Comparison of ENCODE assay signal across 1 cellular context in the genomic region with DNA sequence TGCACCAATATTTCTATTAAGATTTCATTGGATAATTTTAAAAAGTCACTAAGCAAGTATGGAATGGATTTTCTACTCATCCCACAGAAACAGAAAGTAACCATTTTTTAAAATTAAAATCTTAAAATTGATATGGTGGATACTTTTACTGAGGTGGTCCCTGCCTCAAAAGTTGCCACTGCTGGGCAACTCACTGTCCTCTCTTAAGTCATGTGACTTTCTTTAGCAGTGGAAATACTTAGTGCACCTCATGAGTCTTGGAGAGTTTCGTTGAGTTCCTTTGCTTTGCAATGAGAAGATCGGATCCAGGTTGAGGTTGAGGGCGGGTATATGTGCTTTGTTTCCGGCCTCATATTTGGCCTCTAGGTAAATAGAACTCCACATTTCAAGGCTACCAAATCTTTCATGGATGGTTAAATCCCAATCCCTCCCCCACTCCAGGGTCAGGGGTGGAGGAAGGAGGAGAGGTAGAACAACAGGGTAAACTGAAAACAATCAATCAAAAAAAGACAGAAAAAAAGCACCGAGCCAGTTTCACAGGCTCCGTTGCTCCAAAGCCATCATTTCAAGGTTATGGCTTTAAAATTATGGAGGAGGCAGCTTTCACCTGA.
A peak's percentile ranks its signal among the peaks of the same experiment; 100 is the strongest.
TF ChIP-seq lines count a peak whose summit lies in the region.

No MANE protein-coding gene starts in this region.

TF ChIP-seq in HepG2, 621 proteins besides CTCF, POLR2A, EP300 and RAD21 (continues in another document):
- TF ChIP-seq NFKBIZ (CRISPR knock-in tag; IDR thresholded peaks at IDR 0.05), result peak; percentile 49; the same call in 1 of the 2 replicates
- TF ChIP-seq, protein P1, sequence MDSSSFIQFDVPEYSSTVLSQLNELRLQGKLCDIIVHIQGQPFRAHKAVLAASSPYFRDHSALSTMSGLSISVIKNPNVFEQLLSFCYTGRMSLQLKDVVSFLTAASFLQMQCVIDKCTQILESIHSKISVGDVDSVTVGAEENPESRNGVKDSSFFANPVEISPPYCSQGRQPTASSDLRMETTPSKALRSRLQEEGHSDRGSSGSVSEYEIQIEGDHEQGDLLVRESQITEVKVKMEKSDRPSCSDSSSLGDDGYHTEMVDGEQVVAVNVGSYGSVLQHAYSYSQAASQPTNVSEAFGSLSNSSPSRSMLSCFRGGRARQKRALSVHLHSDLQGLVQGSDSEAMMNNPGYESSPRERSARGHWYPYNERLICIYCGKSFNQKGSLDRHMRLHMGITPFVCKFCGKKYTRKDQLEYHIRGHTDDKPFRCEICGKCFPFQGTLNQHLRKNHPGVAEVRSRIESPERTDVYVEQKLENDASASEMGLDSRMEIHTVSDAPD (CRISPR knock-in tag; IDR thresholded peaks at IDR 0.05), result 0 out of 2 replicates have a peak, but pooled peaks have one; percentile 31
- TF ChIP-seq, protein P2, sequence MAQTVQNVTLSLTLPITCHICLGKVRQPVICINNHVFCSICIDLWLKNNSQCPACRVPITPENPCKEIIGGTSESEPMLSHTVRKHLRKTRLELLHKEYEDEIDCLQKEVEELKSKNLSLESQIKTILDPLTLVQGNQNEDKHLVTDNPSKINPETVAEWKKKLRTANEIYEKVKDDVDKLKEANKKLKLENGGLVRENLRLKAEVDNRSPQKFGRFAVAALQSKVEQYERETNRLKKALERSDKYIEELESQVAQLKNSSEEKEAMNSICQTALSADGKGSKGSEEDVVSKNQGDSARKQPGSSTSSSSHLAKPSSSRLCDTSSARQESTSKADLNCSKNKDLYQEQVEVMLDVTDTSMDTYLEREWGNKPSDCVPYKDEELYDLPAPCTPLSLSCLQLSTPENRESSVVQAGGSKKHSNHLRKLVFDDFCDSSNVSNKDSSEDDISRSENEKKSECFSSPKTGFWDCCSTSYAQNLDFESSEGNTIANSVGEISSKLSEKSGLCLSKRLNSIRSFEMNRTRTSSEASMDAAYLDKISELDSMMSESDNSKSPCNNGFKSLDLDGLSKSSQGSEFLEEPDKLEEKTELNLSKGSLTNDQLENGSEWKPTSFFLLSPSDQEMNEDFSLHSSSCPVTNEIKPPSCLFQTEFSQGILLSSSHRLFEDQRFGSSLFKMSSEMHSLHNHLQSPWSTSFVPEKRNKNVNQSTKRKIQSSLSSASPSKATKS (CRISPR knock-in tag; IDR thresholded peaks at IDR 0.05), result no peak
- no peak for TF ChIP-seq MED13 (CRISPR knock-in tag; IDR thresholded peaks at IDR 0.05)
- TF ChIP-seq ZNF792 (CRISPR knock-in tag; IDR thresholded peaks at IDR 0.05), result 0 out of 2 replicates have a peak, but pooled peaks have one; percentile 48
- TF ChIP-seq, protein P3, sequence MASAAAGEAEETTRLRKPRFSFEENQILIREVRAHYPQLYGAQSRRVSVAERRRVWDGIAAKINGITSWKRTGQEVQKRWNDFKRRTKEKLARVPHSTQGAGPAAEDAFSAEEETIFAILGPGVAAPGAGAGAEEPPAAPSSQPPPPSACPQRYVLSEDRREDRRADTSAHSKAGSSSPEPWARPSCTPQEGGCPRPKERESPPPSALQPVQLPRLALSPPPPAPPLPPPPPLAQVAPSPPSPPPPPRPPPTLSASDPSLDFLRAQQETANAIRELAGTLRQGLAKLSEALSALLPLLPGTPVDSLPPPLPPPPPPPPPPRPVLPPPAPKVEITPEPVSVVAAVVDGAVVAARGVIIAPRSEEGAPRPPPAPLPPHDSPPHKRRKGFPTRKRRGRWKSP (CRISPR knock-in tag; IDR thresholded peaks at IDR 0.05), result peak; percentile 36; the same call in 1 of the 2 replicates
- peak; percentile 27; the same call in 1 of the 2 replicates for TF ChIP-seq ERF (CRISPR knock-in tag; IDR thresholded peaks at IDR 0.05)
- TF ChIP-seq, protein P4, sequence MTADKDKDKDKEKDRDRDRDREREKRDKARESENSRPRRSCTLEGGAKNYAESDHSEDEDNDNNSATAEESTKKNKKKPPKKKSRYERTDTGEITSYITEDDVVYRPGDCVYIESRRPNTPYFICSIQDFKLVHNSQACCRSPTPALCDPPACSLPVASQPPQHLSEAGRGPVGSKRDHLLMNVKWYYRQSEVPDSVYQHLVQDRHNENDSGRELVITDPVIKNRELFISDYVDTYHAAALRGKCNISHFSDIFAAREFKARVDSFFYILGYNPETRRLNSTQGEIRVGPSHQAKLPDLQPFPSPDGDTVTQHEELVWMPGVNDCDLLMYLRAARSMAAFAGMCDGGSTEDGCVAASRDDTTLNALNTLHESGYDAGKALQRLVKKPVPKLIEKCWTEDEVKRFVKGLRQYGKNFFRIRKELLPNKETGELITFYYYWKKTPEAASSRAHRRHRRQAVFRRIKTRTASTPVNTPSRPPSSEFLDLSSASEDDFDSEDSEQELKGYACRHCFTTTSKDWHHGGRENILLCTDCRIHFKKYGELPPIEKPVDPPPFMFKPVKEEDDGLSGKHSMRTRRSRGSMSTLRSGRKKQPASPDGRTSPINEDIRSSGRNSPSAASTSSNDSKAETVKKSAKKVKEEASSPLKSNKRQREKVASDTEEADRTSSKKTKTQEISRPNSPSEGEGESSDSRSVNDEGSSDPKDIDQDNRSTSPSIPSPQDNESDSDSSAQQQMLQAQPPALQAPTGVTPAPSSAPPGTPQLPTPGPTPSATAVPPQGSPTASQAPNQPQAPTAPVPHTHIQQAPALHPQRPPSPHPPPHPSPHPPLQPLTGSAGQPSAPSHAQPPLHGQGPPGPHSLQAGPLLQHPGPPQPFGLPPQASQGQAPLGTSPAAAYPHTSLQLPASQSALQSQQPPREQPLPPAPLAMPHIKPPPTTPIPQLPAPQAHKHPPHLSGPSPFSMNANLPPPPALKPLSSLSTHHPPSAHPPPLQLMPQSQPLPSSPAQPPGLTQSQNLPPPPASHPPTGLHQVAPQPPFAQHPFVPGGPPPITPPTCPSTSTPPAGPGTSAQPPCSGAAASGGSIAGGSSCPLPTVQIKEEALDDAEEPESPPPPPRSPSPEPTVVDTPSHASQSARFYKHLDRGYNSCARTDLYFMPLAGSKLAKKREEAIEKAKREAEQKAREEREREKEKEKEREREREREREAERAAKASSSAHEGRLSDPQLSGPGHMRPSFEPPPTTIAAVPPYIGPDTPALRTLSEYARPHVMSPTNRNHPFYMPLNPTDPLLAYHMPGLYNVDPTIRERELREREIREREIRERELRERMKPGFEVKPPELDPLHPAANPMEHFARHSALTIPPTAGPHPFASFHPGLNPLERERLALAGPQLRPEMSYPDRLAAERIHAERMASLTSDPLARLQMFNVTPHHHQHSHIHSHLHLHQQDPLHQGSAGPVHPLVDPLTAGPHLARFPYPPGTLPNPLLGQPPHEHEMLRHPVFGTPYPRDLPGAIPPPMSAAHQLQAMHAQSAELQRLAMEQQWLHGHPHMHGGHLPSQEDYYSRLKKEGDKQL (CRISPR knock-in tag; IDR thresholded peaks at IDR 0.05; ENCODE audit: low read depth), result peak; percentile 78
- TF ChIP-seq ZFP82 (CRISPR knock-in tag; IDR thresholded peaks at IDR 0.05; ENCODE audit: borderline replicate concordance), result no peak
- TF ChIP-seq TCF7 (IDR thresholded peaks at IDR 0.05; ENCODE audit: low read depth), result peak; percentile 78
- peak; percentile 79 for TF ChIP-seq TEAD3 (CRISPR knock-in tag; optimal IDR thresholded peaks at IDR 0.05; ENCODE audit: borderline replicate concordance)
- TF ChIP-seq, protein P5, sequence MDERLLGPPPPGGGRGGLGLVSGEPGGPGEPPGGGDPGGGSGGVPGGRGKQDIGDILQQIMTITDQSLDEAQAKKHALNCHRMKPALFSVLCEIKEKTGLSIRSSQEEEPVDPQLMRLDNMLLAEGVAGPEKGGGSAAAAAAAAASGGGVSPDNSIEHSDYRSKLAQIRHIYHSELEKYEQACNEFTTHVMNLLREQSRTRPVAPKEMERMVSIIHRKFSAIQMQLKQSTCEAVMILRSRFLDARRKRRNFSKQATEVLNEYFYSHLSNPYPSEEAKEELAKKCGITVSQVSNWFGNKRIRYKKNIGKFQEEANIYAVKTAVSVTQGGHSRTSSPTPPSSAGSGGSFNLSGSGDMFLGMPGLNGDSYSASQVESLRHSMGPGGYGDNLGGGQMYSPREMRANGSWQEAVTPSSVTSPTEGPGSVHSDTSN (CRISPR knock-in tag; IDR thresholded peaks at IDR 0.05), result peak; percentile 52
- TF ChIP-seq ELF1 (CRISPR knock-in tag; IDR thresholded peaks at IDR 0.05), result peak; percentile 50; the same call in 1 of the 2 replicates
- TF ChIP-seq SOX5 (CRISPR knock-in tag; IDR thresholded peaks at IDR 0.05; ENCODE audit: borderline replicate concordance), result peak; percentile 86; the same call in 1 of the 2 replicates
- peak; percentile 86 for TF ChIP-seq RARA (CRISPR knock-in tag; IDR thresholded peaks at IDR 0.05)
- peak; percentile 73 for TF ChIP-seq ISL2 (CRISPR knock-in tag; IDR thresholded peaks at IDR 0.05)
- TF ChIP-seq ZNF460 (CRISPR knock-in tag; IDR thresholded peaks at IDR 0.05; ENCODE audit: borderline replicate concordance), result no peak
- 0 out of 2 replicates have a peak, but pooled peaks have one; percentile 31 for TF ChIP-seq REPIN1 (CRISPR knock-in tag; IDR thresholded peaks at IDR 0.05; ENCODE audit: borderline replicate concordance, low read depth)
- TF ChIP-seq, protein P6, sequence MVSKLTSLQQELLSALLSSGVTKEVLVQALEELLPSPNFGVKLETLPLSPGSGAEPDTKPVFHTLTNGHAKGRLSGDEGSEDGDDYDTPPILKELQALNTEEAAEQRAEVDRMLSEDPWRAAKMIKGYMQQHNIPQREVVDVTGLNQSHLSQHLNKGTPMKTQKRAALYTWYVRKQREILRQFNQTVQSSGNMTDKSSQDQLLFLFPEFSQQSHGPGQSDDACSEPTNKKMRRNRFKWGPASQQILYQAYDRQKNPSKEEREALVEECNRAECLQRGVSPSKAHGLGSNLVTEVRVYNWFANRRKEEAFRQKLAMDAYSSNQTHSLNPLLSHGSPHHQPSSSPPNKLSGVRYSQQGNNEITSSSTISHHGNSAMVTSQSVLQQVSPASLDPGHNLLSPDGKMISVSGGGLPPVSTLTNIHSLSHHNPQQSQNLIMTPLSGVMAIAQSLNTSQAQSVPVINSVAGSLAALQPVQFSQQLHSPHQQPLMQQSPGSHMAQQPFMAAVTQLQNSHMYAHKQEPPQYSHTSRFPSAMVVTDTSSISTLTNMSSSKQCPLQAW (CRISPR knock-in tag; IDR thresholded peaks at IDR 0.05), result 0 out of 2 replicates have a peak, but pooled peaks have one; percentile 33
- peak; percentile 55; the same call in 1 of the 2 replicates for TF ChIP-seq ONECUT2 (CRISPR knock-in tag; IDR thresholded peaks at IDR 0.05)
- TF ChIP-seq STAG1 (CRISPR knock-in tag; IDR thresholded peaks at IDR 0.05), result 0 out of 2 replicates have a peak, but pooled peaks have one; percentile 1
- TF ChIP-seq, protein P7, sequence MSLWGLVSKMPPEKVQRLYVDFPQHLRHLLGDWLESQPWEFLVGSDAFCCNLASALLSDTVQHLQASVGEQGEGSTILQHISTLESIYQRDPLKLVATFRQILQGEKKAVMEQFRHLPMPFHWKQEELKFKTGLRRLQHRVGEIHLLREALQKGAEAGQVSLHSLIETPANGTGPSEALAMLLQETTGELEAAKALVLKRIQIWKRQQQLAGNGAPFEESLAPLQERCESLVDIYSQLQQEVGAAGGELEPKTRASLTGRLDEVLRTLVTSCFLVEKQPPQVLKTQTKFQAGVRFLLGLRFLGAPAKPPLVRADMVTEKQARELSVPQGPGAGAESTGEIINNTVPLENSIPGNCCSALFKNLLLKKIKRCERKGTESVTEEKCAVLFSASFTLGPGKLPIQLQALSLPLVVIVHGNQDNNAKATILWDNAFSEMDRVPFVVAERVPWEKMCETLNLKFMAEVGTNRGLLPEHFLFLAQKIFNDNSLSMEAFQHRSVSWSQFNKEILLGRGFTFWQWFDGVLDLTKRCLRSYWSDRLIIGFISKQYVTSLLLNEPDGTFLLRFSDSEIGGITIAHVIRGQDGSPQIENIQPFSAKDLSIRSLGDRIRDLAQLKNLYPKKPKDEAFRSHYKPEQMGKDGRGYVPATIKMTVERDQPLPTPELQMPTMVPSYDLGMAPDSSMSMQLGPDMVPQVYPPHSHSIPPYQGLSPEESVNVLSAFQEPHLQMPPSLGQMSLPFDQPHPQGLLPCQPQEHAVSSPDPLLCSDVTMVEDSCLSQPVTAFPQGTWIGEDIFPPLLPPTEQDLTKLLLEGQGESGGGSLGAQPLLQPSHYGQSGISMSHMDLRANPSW (CRISPR knock-in tag; IDR thresholded peaks at IDR 0.05; ENCODE audit: borderline replicate concordance), result no peak
- TF ChIP-seq BCL6 (CRISPR knock-in tag; IDR thresholded peaks at IDR 0.05), result peak; percentile 51
- TF ChIP-seq MED1 (CRISPR knock-in tag; IDR thresholded peaks at IDR 0.05), result peak; percentile 92
- peak; percentile 29; the same call in 1 of the 2 replicates for TF ChIP-seq IRF2 (CRISPR knock-in tag; IDR thresholded peaks at IDR 0.05)
- TF ChIP-seq, protein P8, sequence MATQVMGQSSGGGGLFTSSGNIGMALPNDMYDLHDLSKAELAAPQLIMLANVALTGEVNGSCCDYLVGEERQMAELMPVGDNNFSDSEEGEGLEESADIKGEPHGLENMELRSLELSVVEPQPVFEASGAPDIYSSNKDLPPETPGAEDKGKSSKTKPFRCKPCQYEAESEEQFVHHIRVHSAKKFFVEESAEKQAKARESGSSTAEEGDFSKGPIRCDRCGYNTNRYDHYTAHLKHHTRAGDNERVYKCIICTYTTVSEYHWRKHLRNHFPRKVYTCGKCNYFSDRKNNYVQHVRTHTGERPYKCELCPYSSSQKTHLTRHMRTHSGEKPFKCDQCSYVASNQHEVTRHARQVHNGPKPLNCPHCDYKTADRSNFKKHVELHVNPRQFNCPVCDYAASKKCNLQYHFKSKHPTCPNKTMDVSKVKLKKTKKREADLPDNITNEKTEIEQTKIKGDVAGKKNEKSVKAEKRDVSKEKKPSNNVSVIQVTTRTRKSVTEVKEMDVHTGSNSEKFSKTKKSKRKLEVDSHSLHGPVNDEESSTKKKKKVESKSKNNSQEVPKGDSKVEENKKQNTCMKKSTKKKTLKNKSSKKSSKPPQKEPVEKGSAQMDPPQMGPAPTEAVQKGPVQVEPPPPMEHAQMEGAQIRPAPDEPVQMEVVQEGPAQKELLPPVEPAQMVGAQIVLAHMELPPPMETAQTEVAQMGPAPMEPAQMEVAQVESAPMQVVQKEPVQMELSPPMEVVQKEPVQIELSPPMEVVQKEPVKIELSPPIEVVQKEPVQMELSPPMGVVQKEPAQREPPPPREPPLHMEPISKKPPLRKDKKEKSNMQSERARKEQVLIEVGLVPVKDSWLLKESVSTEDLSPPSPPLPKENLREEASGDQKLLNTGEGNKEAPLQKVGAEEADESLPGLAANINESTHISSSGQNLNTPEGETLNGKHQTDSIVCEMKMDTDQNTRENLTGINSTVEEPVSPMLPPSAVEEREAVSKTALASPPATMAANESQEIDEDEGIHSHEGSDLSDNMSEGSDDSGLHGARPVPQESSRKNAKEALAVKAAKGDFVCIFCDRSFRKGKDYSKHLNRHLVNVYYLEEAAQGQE (IDR thresholded peaks at IDR 0.05; ENCODE audit: borderline replicate concordance in 1 of 2, low read depth in 1 of 2, low read length in 2 of 2), result no peak
- peak; percentile 79 for TF ChIP-seq MIXL1 (CRISPR knock-in tag; IDR thresholded peaks at IDR 0.05)
